ENCODE assay signal across 8 cellular contexts in genomic region chr7:149497467-149498261, GRCh38. TPM values are rescaled to one million over a fixed set of nuclear protein-coding genes. Genes with fewer than 3 reads are reported as not detected.
DNase-seq lines count a peak whose midpoint lies in the region; ATAC-seq and TF ChIP-seq lines count a peak whose summit lies in the region.

TSS of gene ZNF746 (minus strand) at chr7:149497809. CDS start at chr7:149497536, 273 bp downstream.

- H3K4me2 ChIP-seq in OCI-LY1 (ENCODE audit: low read length): peak within 1 kb of the TSS; percentile 96

- peak within 1 kb of the TSS; percentile 80 for H3K4me3 ChIP-seq in OCI-LY1 (ENCODE audit: low read depth, low read length, poor library complexity, severe bottlenecking)

- peak; percentile 93 for ATAC-seq in GM19397 (IDR thresholded peaks at IDR 0.05; ENCODE audit: unreplicated experiment)
- peak; percentile 93 for ATAC-seq in HG03565 (IDR thresholded peaks at IDR 0.05; ENCODE audit: unreplicated experiment)

- DNase-seq in COLO829 (ENCODE audit: low spot score) (peak; percentile 88), activated T-cell treated with anti-CD3 and anti-CD28 coated beads for 1 hour (ENCODE audit: low read depth) (peak; percentile 67), epithelial cell of prostate (ENCODE audit: low read depth, low spot score) (peak; percentile 20), mucosa of gallbladder (ENCODE audit: low spot score) (peak; percentile 80)
- DNase-seq in stimulated activated CD8-positive, alpha-beta memory T cell treated with anti-CD3 and anti-CD28 coated beads, Interleukin-4, amount 100 ng/mL, for 24 hours (ENCODE audit: low read depth): peak; percentile 73

- TF ChIP-seq CTCF in OCI-LY1 (IDR thresholded peaks at IDR 0.05; ENCODE audit: low read length): peak; percentile 33

- H3F3A ChIP-seq in OCI-LY1 (ENCODE audit: insufficient read depth, low read length): no peaks in the 10 kb centered on the region

- H3K27me3 ChIP-seq in OCI-LY1 (ENCODE audit: insufficient read depth, low read length): 0 out of 2 replicates have a peak, but pooled peaks cover 13% of the 10 kb centered on the region

- H4K20me1 ChIP-seq in OCI-LY1 (ENCODE audit: insufficient read depth, low read length): no peaks in the 10 kb centered on the region

- H3K9me2 ChIP-seq in OCI-LY1 (ENCODE audit: low read depth, low read length): no peaks in the 10 kb centered on the region

- H3K27ac ChIP-seq in OCI-LY1 (ENCODE audit: low read depth, low read length, poor library complexity, severe bottlenecking) (no peak within 1 kb of the TSS), epithelial cell of prostate (peak within 1 kb of the TSS; percentile 74)

- H3K9ac ChIP-seq in OCI-LY1 (ENCODE audit: low read length): peak within 1 kb of the TSS; percentile 79

- no peaks in the 10 kb centered on the region for H3K79me2 ChIP-seq in OCI-LY1 (ENCODE audit: insufficient read depth, low read length)

- H3K36me3 ChIP-seq in OCI-LY1 (ENCODE audit: insufficient read depth, low read length): peaks cover 13% of the 10 kb centered on the region; the same call in 1 of the 2 replicates

- peak within 1 kb of the TSS; percentile 97 for H2AFZ ChIP-seq in OCI-LY1 (ENCODE audit: low read length)

- H3K9me3 ChIP-seq in OCI-LY1 (ENCODE audit: low read length): no peaks in the 10 kb centered on the region

- H3K4me1 ChIP-seq in OCI-LY1 (ENCODE audit: insufficient read depth, low read length, severe bottlenecking): peaks cover 29% of the 10 kb centered on the region

RNA-seq across cellular contexts. Expression of gene ZNF746, which starts in this region (rescaled TPM):
- 20.0 TPM for total RNA-seq in mucosa of gallbladder

Comparison
In these comparisons a context has a peak if more than half of its experiments do, and no peak if none do; other contexts are left out.
1. DNase-seq: peak in every context shown above with its lines; median percentile 88 in COLO829; 80 in mucosa of gallbladder; 73 in stimulated activated CD8-positive, alpha-beta memory T cell treated with anti-CD3 and anti-CD28 coated beads, Interleukin-4, amount 100 ng/mL, for 24 hours; 67 in activated T-cell treated with anti-CD3 and anti-CD28 coated beads for 1 hour; 20 in epithelial cell of prostate.